14 cellular contexts compared by ENCODE assay signal in the genomic region with DNA sequence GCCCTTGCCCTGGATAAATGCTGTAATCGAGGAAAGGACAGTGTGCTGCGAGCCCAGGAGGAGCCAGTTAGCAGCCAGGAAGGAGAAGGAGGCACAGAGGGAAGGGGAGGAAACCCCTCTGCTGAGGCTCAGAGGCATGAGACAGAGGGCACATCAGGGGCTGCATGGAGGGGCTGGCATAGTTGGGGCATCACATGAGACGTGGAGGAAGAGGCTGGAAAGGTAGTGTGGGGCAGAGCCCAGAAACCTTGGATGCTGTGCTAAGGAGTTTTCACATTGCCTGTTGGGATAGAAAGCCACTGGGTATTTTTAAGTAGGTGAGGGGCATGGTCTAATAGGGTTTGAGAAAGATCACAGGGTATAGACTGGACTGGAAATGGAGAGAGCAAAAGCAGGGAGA. TPM values are rescaled to one million over a fixed set of nuclear protein-coding genes. Genes with fewer than 3 reads are reported as not detected.
A peak's percentile ranks its signal among the peaks of the same experiment; 100 is the strongest.
DNase-seq lines count a peak whose midpoint lies in the region; ATAC-seq and TF ChIP-seq lines count a peak whose summit lies in the region.
"Had no signal": no experiment of that assay in that cellular context is flagged by ENCODE, and none has a peak within 500 bp of the region (broad histone marks: within the 10 kb centered on the region; RNA-seq: fewer than 3 reads in every experiment).

No MANE protein-coding gene starts in this region.

- H3K4me3 Mint-ChIP-seq in activated CD8-positive, alpha-beta memory T cell treated with anti-CD3 and anti-CD28 coated beads, Interleukin-2, amount 10 ng/mL, durations not matched to agents 7 days and 5 days: no peak overlapping the region
- H3K4me3 Mint-ChIP-seq in stimulated activated effector memory CD8-positive, alpha-beta T cell treated with anti-CD3 and anti-CD28 coated beads, Interleukin-12 subunit alpha, Interleukin-12 subunit beta, amount 100 ng/mL, for 72 hours: no peak overlapping the region
- H3K4me3 Mint-ChIP-seq: activated naive CD4-positive, alpha-beta T cell treated with anti-CD3 and anti-CD28 coated beads, Interleukin-2, amount 10 ng/mL, durations not matched to agents 7 days and 5 days had no signal

- H3K4me2 ChIP-seq in osteoblast (ENCODE audit: insufficient read depth, low read length) (peak overlapping the region; percentile 76), PC-3 (ENCODE audit: low read length) (no peak overlapping the region)
- H3K4me2 ChIP-seq: PC-9 had no signal

- no peaks in the 10 kb centered on the region for H3K36me3 Mint-ChIP-seq in activated CD8-positive, alpha-beta memory T cell treated with anti-CD3 and anti-CD28 coated beads, Interleukin-2, amount 10 ng/mL, durations not matched to agents 7 days and 5 days
- H3K36me3 Mint-ChIP-seq in stimulated activated effector memory CD8-positive, alpha-beta T cell treated with anti-CD3 and anti-CD28 coated beads, Interleukin-12 subunit alpha, Interleukin-12 subunit beta, amount 100 ng/mL, for 72 hours: no peaks in the 10 kb centered on the region
- H3K36me3 Mint-ChIP-seq: activated naive CD4-positive, alpha-beta T cell treated with anti-CD3 and anti-CD28 coated beads, Interleukin-2, amount 10 ng/mL, durations not matched to agents 7 days and 5 days; CD4-positive, CD25-positive, alpha-beta regulatory T cell had no signal

- H3K9me2 ChIP-seq in PC-3 (replicated peaks; ENCODE audit: low read length): no peaks in the 10 kb centered on the region

- POLR2A ChIA-PET in PC-3 (lab: Charles Lee; ENCODE audit: unreplicated experiment): no interaction called here

- TF ChIP-seq CTCF in coronary artery (IDR thresholded peaks at IDR 0.05): no peak
- no peak for TF ChIP-seq CTCF in osteoblast (IDR thresholded peaks at IDR 0.05; ENCODE audit: extremely low read depth, low read depth, low read length)
- TF ChIP-seq CTCF in tibial artery (IDR thresholded peaks at IDR 0.05): no peak
- no peak for TF ChIP-seq CTCF in PC-3 (conservative IDR thresholded peaks at IDR 0.05; ENCODE audit: low read depth, low read length)

- peaks cover 21% of the 10 kb centered on the region for H3K27me3 Mint-ChIP-seq in activated CD8-positive, alpha-beta memory T cell treated with anti-CD3 and anti-CD28 coated beads, Interleukin-2, amount 10 ng/mL, durations not matched to agents 7 days and 5 days
- H3K27me3 Mint-ChIP-seq: CD4-positive, CD25-positive, alpha-beta regulatory T cell had no signal

- no peaks in the 10 kb centered on the region for H3F3A ChIP-seq in PC-3 (ENCODE audit: low read length, unreplicated experiment)

- H3K9me3 Mint-ChIP-seq in activated CD8-positive, alpha-beta memory T cell treated with anti-CD3 and anti-CD28 coated beads, Interleukin-2, amount 10 ng/mL, durations not matched to agents 7 days and 5 days (ENCODE audit: low read depth): no peaks in the 10 kb centered on the region
- H3K9me3 Mint-ChIP-seq in stimulated activated effector memory CD8-positive, alpha-beta T cell treated with anti-CD3 and anti-CD28 coated beads, Interleukin-12 subunit alpha, Interleukin-12 subunit beta, amount 100 ng/mL, for 72 hours: no peaks in the 10 kb centered on the region
- H3K9me3 Mint-ChIP-seq: activated naive CD4-positive, alpha-beta T cell treated with anti-CD3 and anti-CD28 coated beads, Interleukin-2, amount 10 ng/mL, durations not matched to agents 7 days and 5 days; CD4-positive, CD25-positive, alpha-beta regulatory T cell had no signal

- H3K36me3 ChIP-seq in osteoblast (ENCODE audit: insufficient read depth, low read length) (no peaks in the 10 kb centered on the region), tibial artery (no peaks in the 10 kb centered on the region), PC-3 (ENCODE audit: low read depth, low read length) (no peaks in the 10 kb centered on the region)

- ATAC-seq in activated CD8-positive, alpha-beta memory T cell treated with anti-CD3 and anti-CD28 coated beads, Interleukin-2, amount 10 ng/mL, durations not matched to agents 7 days and 5 days: no peak
- ATAC-seq in HG03108 (IDR thresholded peaks at IDR 0.05; ENCODE audit: unreplicated experiment): no peak
- ATAC-seq in PC-3: no peak
- ATAC-seq in stimulated activated effector memory CD8-positive, alpha-beta T cell treated with anti-CD3 and anti-CD28 coated beads, Interleukin-12 subunit alpha, Interleukin-12 subunit beta, amount 100 ng/mL, for 72 hours: no peak

- H3K4me1 Mint-ChIP-seq in activated CD8-positive, alpha-beta memory T cell treated with anti-CD3 and anti-CD28 coated beads, Interleukin-2, amount 10 ng/mL, durations not matched to agents 7 days and 5 days: peaks cover 23% of the 10 kb centered on the region
- peaks cover 9% of the 10 kb centered on the region for H3K4me1 Mint-ChIP-seq in stimulated activated effector memory CD8-positive, alpha-beta T cell treated with anti-CD3 and anti-CD28 coated beads, Interleukin-12 subunit alpha, Interleukin-12 subunit beta, amount 100 ng/mL, for 72 hours

- no TSS peak for BruUV-seq in PC-3 (replicated peaks; lab: Mats Ljungman, UMichigan)

- H3K4me1 ChIP-seq in osteoblast (ENCODE audit: insufficient read depth, low read length) (peaks cover 29% of the 10 kb centered on the region), tibial artery (peaks cover 0 to 17% (median 14%) of the 10 kb centered on the region in 4 donors), PC-3 (ENCODE audit: insufficient read depth, low read length) (no peaks in the 10 kb centered on the region)

- no peaks in the 10 kb centered on the region for H3K79me2 ChIP-seq in osteoblast (ENCODE audit: insufficient read depth, low read length)
- no peaks in the 10 kb centered on the region for H3K79me2 ChIP-seq in PC-3 (ENCODE audit: low read length)

- H4K20me1 ChIP-seq in osteoblast (ENCODE audit: insufficient read depth, low read length) (no peaks in the 10 kb centered on the region), PC-3 (ENCODE audit: low read length) (no peaks in the 10 kb centered on the region)

- no peak overlapping the region for H3K9ac ChIP-seq in PC-3 (ENCODE audit: low read length)

- CTCF ChIA-PET in activated CD8-positive, alpha-beta memory T cell treated with anti-CD3 and anti-CD28 coated beads, Interleukin-2, amount 10 ng/mL, durations not matched to agents 7 days and 5 days (lab: Charles Lee): interaction anchor here (1.2 kb wide), 1 partner anchor 9 kb away, joined by 3 read pairs; no protein-coding TSS in a partner anchor
- CTCF ChIA-PET in PC-3 (lab: Charles Lee): no interaction called here

- H3K4me3 ChIP-seq in coronary artery (peak overlapping the region; percentile 21), osteoblast (ENCODE audit: insufficient read depth, low read length) (peak overlapping the region; percentile 57), tibial artery (peak overlapping the region in 1 of 2 donors; percentile 19), PC-3 (ENCODE audit: low read length) (no peak overlapping the region)
- H3K4me3 ChIP-seq: lung, PC-9 had no signal

- H2AFZ ChIP-seq in osteoblast (ENCODE audit: low read length) (peak overlapping the region; percentile 70), PC-3 (ENCODE audit: low read length) (no peak overlapping the region)
- H2AFZ ChIP-seq: PC-9 had no signal

- intact Hi-C loops in tibial artery (cut with DNase I; ENCODE audit: low total_unique reads) (no loop called here), PC-3 (cut with micrococcal nuclease) (no loop called here)

- no peaks in the 10 kb centered on the region for H3K9me3 ChIP-seq in osteoblast (ENCODE audit: low read depth, low read length)
- no peaks in the 10 kb centered on the region for H3K9me3 ChIP-seq in tibial artery
- no peaks in the 10 kb centered on the region for H3K9me3 ChIP-seq in PC-3 (ENCODE audit: low read length)

- H3K27me3 ChIP-seq in osteoblast (ENCODE audit: insufficient read depth, low read length) (peaks cover 2% of the 10 kb centered on the region), tibial artery (no peaks in the 10 kb centered on the region), PC-3 (ENCODE audit: low read length) (no peaks in the 10 kb centered on the region)

- H3K27ac ChIP-seq in coronary artery: peak overlapping the region; percentile 25 to 59
- H3K27ac ChIP-seq in osteoblast (ENCODE audit: low read depth, low read length): peak overlapping the region; percentile 68
- H3K27ac ChIP-seq in tibial artery: peak overlapping the region; percentile 36 to 55
- H3K27ac ChIP-seq in PC-3 (ENCODE audit: low read length): no peak overlapping the region
- H3K27ac ChIP-seq: 22Rv1, PC-9 had no signal

- DNase-seq in activated CD8-positive, alpha-beta memory T cell treated with anti-CD3 and anti-CD28 coated beads, Interleukin-2, amount 50 U/mL, for 48 hours: peak; percentile 37
- DNase-seq in activated CD8-positive, alpha-beta memory T cell treated with anti-CD3 and anti-CD28 coated beads, Interleukin-2, amount 10 ng/mL, durations not matched to agents 7 days and 5 days: no peak
- DNase-seq in coronary artery (ENCODE audit: low spot score) (no peak), osteoblast (ENCODE audit: insufficient read length, low spot score, missing footprints) (no peak), tibial artery (no peak), PC-3 (no peak)
- no peak for DNase-seq in stimulated activated effector memory CD8-positive, alpha-beta T cell treated with anti-CD3 and anti-CD28 coated beads, Interleukin-12 subunit alpha, Interleukin-12 subunit beta, amount 100 ng/mL, for 72 hours (ENCODE audit: low spot score in 2 of 2)
- DNase-seq: activated naive CD4-positive, alpha-beta T cell treated with anti-CD3 and anti-CD28 coated beads, Interleukin-2, amount 10 ng/mL, durations not matched to agents 7 days and 5 days; CD4-positive, CD25-positive, alpha-beta regulatory T cell; NCI-H1436; PC-9 had no signal

- H3K27ac Mint-ChIP-seq in activated CD8-positive, alpha-beta memory T cell treated with anti-CD3 and anti-CD28 coated beads, Interleukin-2, amount 10 ng/mL, durations not matched to agents 7 days and 5 days: no peak overlapping the region
- no peak overlapping the region for H3K27ac Mint-ChIP-seq in stimulated activated effector memory CD8-positive, alpha-beta T cell treated with anti-CD3 and anti-CD28 coated beads, Interleukin-12 subunit alpha, Interleukin-12 subunit beta, amount 100 ng/mL, for 72 hours
- H3K27ac Mint-ChIP-seq: activated naive CD4-positive, alpha-beta T cell treated with anti-CD3 and anti-CD28 coated beads, Interleukin-2, amount 10 ng/mL, durations not matched to agents 7 days and 5 days had no signal

RNA-seq across cellular contexts. Expression of gene ANGPTL2, which starts 32.9 kb away (rescaled TPM):
- not detected for total RNA-seq in activated CD8-positive, alpha-beta memory T cell treated with anti-CD3 and anti-CD28 coated beads, Interleukin-2, amount 10 ng/mL, durations not matched to agents 7 days and 5 days
- total RNA-seq in osteoblast: 39.8 and 72.5 TPM in 2 replicates
- total RNA-seq in PC-3 (2014; rRNA removed): 0.07 and 0.75 TPM in 2 replicates
- total RNA-seq: CD4-positive, CD25-positive, alpha-beta regulatory T cell had no signal

Comparison
In these comparisons a context has a peak if more than half of its experiments do, and no peak if none do; other contexts are left out.
1. RNA of gene ANGPTL2, which starts 32.9 kb away (total RNA-seq): 39.8 to 72.5 TPM in osteoblast; 0.07 to 0.75 TPM in PC-3 and not detected in activated CD8-positive, alpha-beta memory T cell treated with anti-CD3 and anti-CD28 coated beads, Interleukin-2, amount 10 ng/mL, durations not matched to agents 7 days and 5 days; every median in the first group is over 10 times any median in the second.